In the genomic region with DNA sequence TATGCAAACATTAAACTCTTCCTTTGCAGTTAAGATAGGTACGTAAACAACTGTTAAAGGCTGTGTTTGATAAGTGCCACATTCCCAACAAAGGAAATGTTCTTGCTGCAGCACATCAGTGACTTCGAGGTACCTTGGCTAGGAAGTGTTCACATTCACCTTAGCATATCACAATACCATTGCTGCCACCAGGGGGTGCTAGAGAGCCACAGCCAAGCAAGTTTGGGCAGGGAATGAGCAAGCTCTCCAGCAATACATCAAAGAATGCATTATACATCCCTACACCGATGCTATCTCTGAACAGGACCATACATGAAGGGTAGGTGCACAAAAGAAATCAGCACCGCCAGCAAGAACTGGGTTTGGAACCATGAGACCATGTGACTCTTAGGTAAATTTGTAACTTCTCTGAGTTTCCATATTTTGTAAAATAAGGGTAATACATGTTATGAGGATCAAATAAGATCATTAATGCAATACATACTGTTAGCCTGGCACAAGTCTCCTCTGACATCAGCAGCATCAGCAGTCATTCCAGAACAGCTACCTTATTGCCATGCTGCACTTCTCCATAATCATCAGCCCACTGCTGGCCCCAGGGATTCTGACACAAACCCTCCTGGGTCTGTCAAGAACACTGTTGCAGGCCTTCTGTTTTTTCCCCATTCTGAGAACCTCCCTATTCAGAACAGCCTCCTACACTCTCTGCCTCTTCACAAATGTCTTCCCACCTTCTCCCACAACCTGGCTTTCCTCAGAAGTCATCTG, we compare ENCODE assay signal across 8 cellular contexts. TPM values are rescaled to one million over a fixed set of nuclear protein-coding genes. Genes with fewer than 3 reads are reported as not detected.
DNase-seq lines count a peak whose midpoint lies in the region; ATAC-seq and TF ChIP-seq lines count a peak whose summit lies in the region.

No MANE protein-coding gene starts in this region.

- DNase-seq in ELR (ENCODE audit: low read depth) (peak; percentile 83), HCEC 1CT (peak; percentile 56), NCI-H1048 (lab: John Stamatoyannopoulos, UW) (peak; percentile 38), SW480 (ENCODE audit: low spot score) (peak; percentile 77), left cardiac atrium (peak; percentile 80), retinal pigment epithelial cell (ENCODE audit: low read depth) (peak; percentile 15)
- DNase-seq in activated naive CD8-positive, alpha-beta T cell treated with anti-CD3 and anti-CD28 coated beads, Interleukin-2, amount 50 U/mL, for 24 hours = peak; percentile 92

- H3K4me3 ChIP-seq in retinal pigment epithelial cell (ENCODE audit: low read length) = no peak overlapping the region

- TF ChIP-seq CTCF in retinal pigment epithelial cell (conservative IDR thresholded peaks at IDR 0.05; ENCODE audit: low read depth, low read length) = peak; percentile 100

- no peak overlapping the region for H3K4me3 Mint-ChIP-seq in activated naive CD8-positive, alpha-beta T cell treated with anti-CD3 and anti-CD28 coated beads, Interleukin-2, amount 50 U/mL, for 24 hours

- H3K9me3 Mint-ChIP-seq in activated naive CD8-positive, alpha-beta T cell treated with anti-CD3 and anti-CD28 coated beads, Interleukin-2, amount 50 U/mL, for 24 hours = no peaks in the 10 kb centered on the region

- peaks cover 29% of the 10 kb centered on the region for H3K4me1 Mint-ChIP-seq in activated naive CD8-positive, alpha-beta T cell treated with anti-CD3 and anti-CD28 coated beads, Interleukin-2, amount 50 U/mL, for 24 hours

- H3K36me3 Mint-ChIP-seq in activated naive CD8-positive, alpha-beta T cell treated with anti-CD3 and anti-CD28 coated beads, Interleukin-2, amount 50 U/mL, for 24 hours (ENCODE audit: low read depth) = peaks cover 21% of the 10 kb centered on the region

- intact Hi-C loops in left cardiac atrium (cut with DNase I) = loop anchor here (1.0 to 5.0 kb wide), 4 partner anchors 84 to 281 kb away; no protein-coding TSS in a partner anchor

- H3K27me3 Mint-ChIP-seq in activated naive CD8-positive, alpha-beta T cell treated with anti-CD3 and anti-CD28 coated beads, Interleukin-2, amount 50 U/mL, for 24 hours = no peaks in the 10 kb centered on the region

- no peak overlapping the region for H3K27ac Mint-ChIP-seq in activated naive CD8-positive, alpha-beta T cell treated with anti-CD3 and anti-CD28 coated beads, Interleukin-2, amount 50 U/mL, for 24 hours

- ATAC-seq in activated naive CD8-positive, alpha-beta T cell treated with anti-CD3 and anti-CD28 coated beads, Interleukin-2, amount 50 U/mL, for 24 hours = peak; percentile 89
- ATAC-seq in left cardiac atrium (peak; percentile 81 to 89), GM19023 (IDR thresholded peaks at IDR 0.05; ENCODE audit: unreplicated experiment) (no peak)

RNA-seq across cellular contexts. Expression of a gene that starts 37.6 kb away (rescaled TPM):
- 10 to 100 TPM; 40.5 to 46.2 TPM for total RNA-seq in left cardiac atrium

Comparison
In these comparisons a context has a peak if more than half of its experiments do, and no peak if none do; other contexts are left out.
1. DNase-seq: peak in every context shown above with its lines; median percentile 92 in activated naive CD8-positive, alpha-beta T cell treated with anti-CD3 and anti-CD28 coated beads, Interleukin-2, amount 50 U/mL, for 24 hours; 83 in ELR; 80 in left cardiac atrium; 77 in SW480; 56 in HCEC 1CT; 38 in NCI-H1048; 15 in retinal pigment epithelial cell.